In genomic region chr6:105832358-105832757, GRCh38 we compare ENCODE assay signal across 23 cellular contexts.
DNase-seq lines count a peak whose midpoint lies in the region; ATAC-seq and TF ChIP-seq lines count a peak whose summit lies in the region.
"Had no signal": no experiment of that assay in that cellular context is flagged by ENCODE, and none has a peak within 500 bp of the region (broad histone marks: within the 10 kb centered on the region; RNA-seq: fewer than 3 reads in every experiment).

No MANE protein-coding gene starts in this region.

- H3K27me3 Mint-ChIP-seq in dendritic cell treated with granulocyte-macrophage colony-stimulating factor and Interleukin-4, amounts not matched to agents 40 ng/mL and 50 ng/mL, for 4 days: no peaks in the 10 kb centered on the region
- H3K27me3 Mint-ChIP-seq in naive thymus-derived CD8-positive, alpha-beta T cell: peaks cover 0 to 6% (median 2%) of the 10 kb centered on the region in 5 donors
- no peaks in the 10 kb centered on the region for H3K27me3 Mint-ChIP-seq in activated naive CD4-positive, alpha-beta T cell treated with anti-CD3 and anti-CD28 coated beads, Interleukin-2, amount 10 ng/mL, durations not matched to agents 7 days and 5 days
- H3K27me3 Mint-ChIP-seq: stimulated activated memory B cell treated with anti-CD40 and anti-IgM and Interleukin-4, amounts not matched to agents 10 μg/mL and 1 μg/mL and 100 μg/mL, for 72 hours had no signal

- no peaks in the 10 kb centered on the region for H3K9me3 ChIP-seq in neutrophil
- H3K9me3 ChIP-seq: esophagus squamous epithelium, tibial artery had no signal

- peaks cover 18 to 31% of the 10 kb centered on the region in 2 experiments for H3K4me1 ChIP-seq in neutrophil (ENCODE audit: control insufficient read depth in 1 of 2, insufficient read depth in 1 of 2, low read depth in 1 of 2, low read length in 1 of 2)
- H3K4me1 ChIP-seq: tibial artery had no signal

- no peak for ATAC-seq in naive thymus-derived CD8-positive, alpha-beta T cell
- ATAC-seq: stimulated activated memory B cell treated with anti-CD40 and anti-IgM and Interleukin-4, amounts not matched to agents 10 μg/mL and 1 μg/mL and 100 μg/mL, for 72 hours had no signal

- peaks cover 36% of the 10 kb centered on the region for H3K4me1 Mint-ChIP-seq in dendritic cell treated with granulocyte-macrophage colony-stimulating factor and Interleukin-4, amounts not matched to agents 40 ng/mL and 50 ng/mL, for 4 days (ENCODE audit: low read depth)
- peaks cover 0 to 10% (median 0%) of the 10 kb centered on the region in 4 donors for H3K4me1 Mint-ChIP-seq in naive thymus-derived CD8-positive, alpha-beta T cell
- peaks cover 14% of the 10 kb centered on the region for H3K4me1 Mint-ChIP-seq in activated naive CD4-positive, alpha-beta T cell treated with anti-CD3 and anti-CD28 coated beads, Interleukin-2, amount 10 ng/mL, durations not matched to agents 7 days and 5 days
- H3K4me1 Mint-ChIP-seq: immature natural killer cell had no signal

- H3K9me3 Mint-ChIP-seq in dendritic cell treated with granulocyte-macrophage colony-stimulating factor and Interleukin-4, amounts not matched to agents 40 ng/mL and 50 ng/mL, for 4 days: no peaks in the 10 kb centered on the region
- H3K9me3 Mint-ChIP-seq in naive thymus-derived CD8-positive, alpha-beta T cell: peaks cover 0 to 2% (median 0%) of the 10 kb centered on the region in 9 donors
- H3K9me3 Mint-ChIP-seq in activated naive CD4-positive, alpha-beta T cell treated with anti-CD3 and anti-CD28 coated beads, Interleukin-2, amount 10 ng/mL, durations not matched to agents 7 days and 5 days: peaks cover 2% of the 10 kb centered on the region
- H3K9me3 Mint-ChIP-seq: immature natural killer cell, neural crest cell had no signal

- POLR2A ChIA-PET in naive thymus-derived CD8-positive, alpha-beta T cell (lab: Charles Lee): interaction anchor here (0.8 kb wide), 1 partner anchor 23 kb away, joined by 3 read pairs; no protein-coding TSS in a partner anchor

- no peaks in the 10 kb centered on the region for H3K27me3 ChIP-seq in neutrophil
- H3K27me3 ChIP-seq: esophagus squamous epithelium, heart left ventricle, tibial artery had no signal

- H3K4me3 ChIP-seq in neutrophil (ENCODE audit: low read depth in 1 of 2, low read length in 1 of 2): no peak overlapping the region
- H3K4me3 ChIP-seq: esophagus squamous epithelium, GM23248, heart left ventricle, tibial artery had no signal

- no peak for TF ChIP-seq CTCF in neutrophil (IDR thresholded peaks at IDR 0.05)

- H3K36me3 Mint-ChIP-seq in dendritic cell treated with granulocyte-macrophage colony-stimulating factor and Interleukin-4, amounts not matched to agents 40 ng/mL and 50 ng/mL, for 4 days (ENCODE audit: low read depth): no peaks in the 10 kb centered on the region
- peaks cover 0 to 5% (median 0%) of the 10 kb centered on the region in 3 donors for H3K36me3 Mint-ChIP-seq in naive thymus-derived CD8-positive, alpha-beta T cell
- H3K36me3 Mint-ChIP-seq in activated naive CD4-positive, alpha-beta T cell treated with anti-CD3 and anti-CD28 coated beads, Interleukin-2, amount 10 ng/mL, durations not matched to agents 7 days and 5 days: no peaks in the 10 kb centered on the region
- H3K36me3 Mint-ChIP-seq: immature natural killer cell; memory B cell; stimulated activated memory B cell treated with anti-CD40 and anti-IgM and Interleukin-4, amounts not matched to agents 10 μg/mL and 1 μg/mL and 100 μg/mL, for 72 hours had no signal

- H3K36me3 ChIP-seq in neutrophil: no peaks in the 10 kb centered on the region
- H3K36me3 ChIP-seq: esophagus squamous epithelium, heart left ventricle, tibial artery had no signal

- intact Hi-C loops in dendritic cell treated with granulocyte-macrophage colony-stimulating factor and Interleukin-4, amounts not matched to agents 40 ng/mL and 50 ng/mL, for 4 days (cut with micrococcal nuclease): loop anchor here (5.0 kb wide), 2 partner anchors 35 to 40 kb away; no protein-coding TSS in a partner anchor

- H3K27ac Mint-ChIP-seq in dendritic cell treated with granulocyte-macrophage colony-stimulating factor and Interleukin-4, amounts not matched to agents 40 ng/mL and 50 ng/mL, for 4 days: peak overlapping the region; percentile 88
- H3K27ac Mint-ChIP-seq in naive thymus-derived CD8-positive, alpha-beta T cell: no peak overlapping the region
- no peak overlapping the region for H3K27ac Mint-ChIP-seq in activated naive CD4-positive, alpha-beta T cell treated with anti-CD3 and anti-CD28 coated beads, Interleukin-2, amount 10 ng/mL, durations not matched to agents 7 days and 5 days
- H3K27ac Mint-ChIP-seq: B cell; immature natural killer cell; stimulated activated memory B cell treated with anti-CD40 and anti-IgM and Interleukin-4, amounts not matched to agents 10 μg/mL and 1 μg/mL and 100 μg/mL, for 72 hours had no signal

- CTCF ChIA-PET in activated naive CD4-positive, alpha-beta T cell treated with anti-CD3 and anti-CD28 coated beads, Interleukin-2, amount 10 ng/mL, durations not matched to agents 7 days and 5 days (lab: Charles Lee): no interaction called here

- DNase-seq in HuH-7 (ENCODE audit: low spot score) (peak; percentile 21), OCI-M1 (lab: John Stamatoyannopoulos, UW) (peak; percentile 33), COLO668 (lab: John Stamatoyannopoulos, UW; ENCODE audit: unreplicated experiment) (no peak), T-helper 9 cell (no peak)
- no peak for DNase-seq in naive thymus-derived CD8-positive, alpha-beta T cell
- DNase-seq in activated naive CD4-positive, alpha-beta T cell treated with anti-CD3 and anti-CD28 coated beads, Interleukin-2, amount 10 ng/mL, durations not matched to agents 7 days and 5 days: no peak
- DNase-seq: activated CD4-positive, alpha-beta T cell treated with anti-CD3 and anti-CD28 coated beads, Interleukin-2, amount 50 U/mL, for 1 hour; activated T-cell treated with anti-CD3 and anti-CD28 coated beads, Interleukin-2, amount 50 U/mL, for 1 hour; esophagus squamous epithelium; GDM1; heart left ventricle; immature natural killer cell; IMR-90; NCI-H1092 treated with DMSO at 0.1 percent for 48 hours; SHP77; tibial artery had no signal

- peak overlapping the region; percentile 44 for H3K4me3 Mint-ChIP-seq in dendritic cell treated with granulocyte-macrophage colony-stimulating factor and Interleukin-4, amounts not matched to agents 40 ng/mL and 50 ng/mL, for 4 days
- H3K4me3 Mint-ChIP-seq in naive thymus-derived CD8-positive, alpha-beta T cell: no peak overlapping the region
- no peak overlapping the region for H3K4me3 Mint-ChIP-seq in activated naive CD4-positive, alpha-beta T cell treated with anti-CD3 and anti-CD28 coated beads, Interleukin-2, amount 10 ng/mL, durations not matched to agents 7 days and 5 days
- H3K4me3 Mint-ChIP-seq: B cell; immature natural killer cell; memory B cell; neural crest cell; stimulated activated memory B cell treated with anti-CD40 and anti-IgM and Interleukin-4, amounts not matched to agents 10 μg/mL and 1 μg/mL and 100 μg/mL, for 72 hours had no signal

- H3K27ac ChIP-seq in neutrophil: peak overlapping the region; percentile 76
- H3K27ac ChIP-seq: GM23248, tibial artery had no signal

Comparison
In these comparisons a context has a peak if more than half of its experiments do, and no peak if none do; other contexts are left out.
1. DNase-seq: peak in HuH-7 (single experiment) and OCI-M1 (single experiment); none in naive thymus-derived CD8-positive, alpha-beta T cell (0 of 10), COLO668 (single experiment), T-helper 9 cell (single experiment) and activated naive CD4-positive, alpha-beta T cell treated with anti-CD3 and anti-CD28 coated beads, Interleukin-2, amount 10 ng/mL, durations not matched to agents 7 days and 5 days (single experiment).